ENCODE assay signal across 12 cellular contexts in genomic region chr18:5979971-5980457, GRCh38.
A peak's percentile ranks its signal among the peaks of the same experiment; 100 is the strongest.
DNase-seq lines count a peak whose midpoint lies in the region; ATAC-seq and TF ChIP-seq lines count a peak whose summit lies in the region.
"Had no signal": no experiment of that assay in that cellular context is flagged by ENCODE, and none has a peak within 500 bp of the region (broad histone marks: within the 10 kb centered on the region; RNA-seq: fewer than 3 reads in every experiment).

No MANE protein-coding gene starts in this region.

- no TSS peak for BruUV-seq in IMR-90 (replicated peaks; lab: Mats Ljungman, UMichigan)

- in situ Hi-C loops in IMR-90 (cut with MboI; ENCODE audit: low sequenced_read_pairs): no loop called here
- in situ Hi-C loops in HAP-1 (cut with MboI; ENCODE audit: low sequenced_read_pairs): no loop called here

- H4K8ac ChIP-seq in IMR-90 (ENCODE audit: low read depth in 2 of 2, low read length in 2 of 2): no peak overlapping the region

- H3K27ac ChIP-seq in IMR-90 (ENCODE audit: insufficient read depth, low read length): no peak overlapping the region
- H3K27ac ChIP-seq: SK-N-MC had no signal

- peaks cover 0 to 1% (median 0%) of the 10 kb centered on the region in 3 donors for H3K27me3 Mint-ChIP-seq in immature natural killer cell (ENCODE audit: low read depth in 3 of 3)
- no peaks in the 10 kb centered on the region for H3K27me3 Mint-ChIP-seq in activated CD4-positive, alpha-beta memory T cell treated with anti-CD3 and anti-CD28 coated beads for 36 hours

- H2AK5ac ChIP-seq in IMR-90 (ENCODE audit: low read depth, low read length): no peak overlapping the region

- H2BK20ac ChIP-seq in IMR-90 (ENCODE audit: low read depth, low read length): no peak overlapping the region

- H3K14ac ChIP-seq in IMR-90 (replicated peaks; ENCODE audit: low read depth, low read length): no peak overlapping the region

- no peak overlapping the region for H3K18ac ChIP-seq in IMR-90 (ENCODE audit: low read depth, low read length)

- H4K20me1 ChIP-seq in IMR-90 (ENCODE audit: insufficient read depth, low read length): no peaks in the 10 kb centered on the region

- H3K4me1 ChIP-seq in IMR-90 (ENCODE audit: control insufficient read depth, insufficient read depth, low read length): peaks cover 5% of the 10 kb centered on the region
- H3K4me1 ChIP-seq in HAP-1: no peaks in the 10 kb centered on the region

- no peak overlapping the region for H3K23ac ChIP-seq in IMR-90 (ENCODE audit: low read depth, low read length)

- no peak for TF ChIP-seq RAD21 in IMR-90 (IDR thresholded peaks at IDR 0.05; ENCODE audit: low read length)

- intact Hi-C loops in IMR-90 (cut with micrococcal nuclease): no loop called here
- intact Hi-C loops in activated CD4-positive, alpha-beta memory T cell treated with anti-CD3 and anti-CD28 coated beads for 36 hours (cut with micrococcal nuclease): no loop called here

- no peak overlapping the region for H2BK120ac ChIP-seq in IMR-90 (ENCODE audit: low read depth, low read length)

- H3K79me1 ChIP-seq in IMR-90 (ENCODE audit: low read depth in 1 of 2, low read length in 2 of 2): no peaks in the 10 kb centered on the region

- DNase-seq in GM10266 (ENCODE audit: extremely low spot score): peak; percentile 49
- no peak for DNase-seq in IMR-90
- no peak for DNase-seq in immature natural killer cell
- no peak for DNase-seq in activated CD4-positive, alpha-beta memory T cell treated with anti-CD3 and anti-CD28 coated beads for 36 hours
- no peak for DNase-seq in NCI-H774 (lab: John Stamatoyannopoulos, UW)
- DNase-seq in HAP-1 (ENCODE audit: low spot score in 2 of 2): no peak
- DNase-seq: AML-193, amygdala, nephron progenitor cell had no signal

- no peak overlapping the region for H3K4me2 ChIP-seq in IMR-90 (ENCODE audit: low read depth, low read length)

- ATAC-seq in GM19328 (IDR thresholded peaks at IDR 0.05; ENCODE audit: unreplicated experiment): peak; percentile 65
- ATAC-seq in HG02763 (IDR thresholded peaks at IDR 0.05; ENCODE audit: unreplicated experiment): peak; percentile 72
- no peak for ATAC-seq in IMR-90 (ENCODE audit: low read depth)

- no peaks in the 10 kb centered on the region for H3K9me3 Mint-ChIP-seq in immature natural killer cell
- H3K9me3 Mint-ChIP-seq in activated CD4-positive, alpha-beta memory T cell treated with anti-CD3 and anti-CD28 coated beads for 36 hours: no peaks in the 10 kb centered on the region
- H3K9me3 Mint-ChIP-seq: nephron progenitor cell had no signal

- H3K4me3 Mint-ChIP-seq in immature natural killer cell: no peak overlapping the region
- H3K4me3 Mint-ChIP-seq in activated CD4-positive, alpha-beta memory T cell treated with anti-CD3 and anti-CD28 coated beads for 36 hours: no peak overlapping the region
- H3K4me3 Mint-ChIP-seq: nephron progenitor cell had no signal

- TF ChIP-seq CTCF in GM10266 (IDR thresholded peaks at IDR 0.05; ENCODE audit: control insufficient read depth, insufficient read depth, low read depth, missing control alignments) (no peak), IMR-90 (conservative IDR thresholded peaks at IDR 0.05; ENCODE audit: low read depth, low read length) (no peak)

- H3K9me3 ChIP-seq in IMR-90 (ENCODE audit: control insufficient read depth, insufficient read depth, low read length) (no peaks in the 10 kb centered on the region), HAP-1 (no peaks in the 10 kb centered on the region)

- dilution Hi-C loops in IMR-90 (cut with HindIII; ENCODE audit: low sequenced_read_pairs, unreplicated experiment): no loop called here

- no peaks in the 10 kb centered on the region for H3K27me3 ChIP-seq in IMR-90 (ENCODE audit: control insufficient read depth, insufficient read depth, low read length)
- no peaks in the 10 kb centered on the region for H3K27me3 ChIP-seq in HAP-1 (ENCODE audit: low read depth)

- CTCF ChIA-PET in IMR-90 (lab: Yijun Ruan, JAX): interaction anchor here (0.5 kb wide), 1 partner anchor 716 kb away, joined by 4 read pairs; no protein-coding TSS in a partner anchor
- CTCF ChIA-PET in activated CD4-positive, alpha-beta memory T cell treated with anti-CD3 and anti-CD28 coated beads for 36 hours (lab: Charles Lee): no interaction called here

- H2AK9ac ChIP-seq in IMR-90 (replicated peaks; ENCODE audit: low read depth, low read length, poor library complexity): no peak overlapping the region

- no peak overlapping the region for H2BK5ac ChIP-seq in IMR-90 (ENCODE audit: low read depth, low read length, poor library complexity, severe bottlenecking)

- H3K9ac ChIP-seq in IMR-90 (ENCODE audit: low read depth, low read length): no peak overlapping the region

- peaks cover 0 to 6% (median 0%) of the 10 kb centered on the region in 3 donors for H3K36me3 Mint-ChIP-seq in immature natural killer cell
- no peaks in the 10 kb centered on the region for H3K36me3 Mint-ChIP-seq in activated CD4-positive, alpha-beta memory T cell treated with anti-CD3 and anti-CD28 coated beads for 36 hours

- no peak overlapping the region for H3K4ac ChIP-seq in IMR-90 (ENCODE audit: low read depth, low read length)

- H3K4me1 Mint-ChIP-seq in immature natural killer cell: peaks cover 6 to 7% of the 10 kb centered on the region in 2 donors
- no peaks in the 10 kb centered on the region for H3K4me1 Mint-ChIP-seq in activated CD4-positive, alpha-beta memory T cell treated with anti-CD3 and anti-CD28 coated beads for 36 hours (ENCODE audit: low read depth)

- H2BK15ac ChIP-seq in IMR-90 (ENCODE audit: low read depth, low read length): no peak overlapping the region

- H4K91ac ChIP-seq in IMR-90 (ENCODE audit: insufficient read depth, low read depth, low read length): no peak overlapping the region

- H4K5ac ChIP-seq in IMR-90 (ENCODE audit: low read depth, low read length): no peak overlapping the region

- no peaks in the 10 kb centered on the region for H3K36me3 ChIP-seq in IMR-90 (ENCODE audit: control insufficient read depth, insufficient read depth, low read length)
- no peaks in the 10 kb centered on the region for H3K36me3 ChIP-seq in HAP-1 (replicated peaks)

- no peak for TF ChIP-seq POLR2A in IMR-90 (IDR thresholded peaks at IDR 0.05; ENCODE audit: low read depth, low read length)

- no peak overlapping the region for H3K56ac ChIP-seq in IMR-90 (ENCODE audit: extremely low read depth, insufficient read depth, low read length)

- POLR2A ChIA-PET in IMR-90 (lab: Charles Lee; ENCODE audit: unreplicated experiment): no interaction called here
- POLR2A ChIA-PET in activated CD4-positive, alpha-beta memory T cell treated with anti-CD3 and anti-CD28 coated beads for 36 hours (lab: Charles Lee): no interaction called here

- peaks cover 8% of the 10 kb centered on the region for H3K9me1 ChIP-seq in IMR-90 (ENCODE audit: insufficient read depth, low read length)

- no peak overlapping the region for H3K27ac Mint-ChIP-seq in immature natural killer cell
- H3K27ac Mint-ChIP-seq in activated CD4-positive, alpha-beta memory T cell treated with anti-CD3 and anti-CD28 coated beads for 36 hours: no peak overlapping the region
- H3K27ac Mint-ChIP-seq: nephron progenitor cell had no signal

- 50% methylated on average over 2 of the region's 9 CpGs; no CpG with 5 or more reads in 1 of the 2 experiments for WGBS in IMR-90 (ENCODE audit: extremely low coverage in 2 of 2, insufficient read length in 1 of 2), 2 experiments

- peak overlapping the region; percentile 9 for H2AFZ ChIP-seq in IMR-90 (replicated peaks; ENCODE audit: low read length, poor library complexity)

- H3K4me3 ChIP-seq in IMR-90 (ENCODE audit: insufficient read depth, low read depth, low read length): no peak overlapping the region
- no peak overlapping the region for H3K4me3 ChIP-seq in HAP-1
- H3K4me3 ChIP-seq: SK-N-MC had no signal

TF ChIP-seq in IMR-90, 13 proteins besides CTCF, POLR2A, EP300 and RAD21:
- TF ChIP-seq NFE2L2 (IDR thresholded peaks at IDR 0.05; ENCODE audit: low read depth, low read length) (no peak), MXI1 (IDR thresholded peaks at IDR 0.05; ENCODE audit: borderline replicate concordance, low read depth, low read length) (no peak), MAZ (IDR thresholded peaks at IDR 0.05; ENCODE audit: borderline replicate concordance, low read depth, low read length) (no peak), CEBPB (IDR thresholded peaks at IDR 0.05; ENCODE audit: low read depth, low read length) (no peak), BHLHE40 (IDR thresholded peaks at IDR 0.05; ENCODE audit: low read depth, low read length) (no peak), USF2 (IDR thresholded peaks at IDR 0.05; ENCODE audit: low read depth, low read length) (no peak), MAFK (IDR thresholded peaks at IDR 0.05; ENCODE audit: low read depth, low read length) (no peak), ELK1 (IDR thresholded peaks at IDR 0.05; ENCODE audit: borderline replicate concordance, low read depth, low read length) (no peak)
